Comparison of ENCODE assay signal across 9 cellular contexts in genomic region chr12:24902521-24903304, GRCh38. TPM values are rescaled to one million over a fixed set of nuclear protein-coding genes. Genes with fewer than 3 reads are reported as not detected.
DNase-seq lines count a peak whose midpoint lies in the region; ATAC-seq and TF ChIP-seq lines count a peak whose summit lies in the region.
"Had no signal": no experiment of that assay in that cellular context is flagged by ENCODE, and none has a peak within 500 bp of the region (broad histone marks: within the 10 kb centered on the region; RNA-seq: fewer than 3 reads in every experiment).

No MANE protein-coding gene starts in this region.

- H3K4me1 Mint-ChIP-seq in neural progenitor cell, result peaks cover 22% of the 10 kb centered on the region

- H3K9ac ChIP-seq in neural progenitor cell, result no peak overlapping the region
- H3K9ac ChIP-seq: KMS-11 had no signal

- peaks cover 51% of the 10 kb centered on the region for H3F3A ChIP-seq in neural progenitor cell (ENCODE audit: low read depth)

- H3K4me3 Mint-ChIP-seq in neural progenitor cell, result peak overlapping the region; percentile 93

- H3K27me3 Mint-ChIP-seq in neural progenitor cell (ENCODE audit: insufficient read depth, low read depth), result peaks cover 4% of the 10 kb centered on the region

- no peak for TF ChIP-seq EP300 in gastroesophageal sphincter (IDR thresholded peaks at IDR 0.05)

- H2AFZ ChIP-seq in neural progenitor cell (replicated peaks), result no peak overlapping the region

- H3K4me1 ChIP-seq in gastroesophageal sphincter (peaks cover 0 to 20% (median 0%) of the 10 kb centered on the region in 3 donors), neural progenitor cell (peaks cover 36% of the 10 kb centered on the region)

- peaks cover 36% of the 10 kb centered on the region for H3K27me3 ChIP-seq in gastroesophageal sphincter
- peaks cover 16% of the 10 kb centered on the region for H3K27me3 ChIP-seq in neural progenitor cell

- no peak overlapping the region for H3K27ac Mint-ChIP-seq in neural progenitor cell

- 4 to 13% methylated on average over 4 to 6 of the region's 72 CpGs for WGBS in gastroesophageal sphincter (ENCODE audit: low coverage in 1 of 2), 2 donors

- ATAC-seq in gastroesophageal sphincter (peak; percentile 30), GM19455 (IDR thresholded peaks at IDR 0.05; ENCODE audit: unreplicated experiment) (no peak)

- H3K9me3 ChIP-seq in gastroesophageal sphincter (no peaks in the 10 kb centered on the region), neural progenitor cell (ENCODE audit: low read depth) (no peaks in the 10 kb centered on the region)

- peaks cover 96% of the 10 kb centered on the region for H4K20me1 ChIP-seq in neural progenitor cell (ENCODE audit: low read depth)

- peak overlapping the region; percentile 55 for H3K4me3 ChIP-seq in HFF-Myc (replicated peaks; ENCODE audit: low read depth, low read length)
- peak overlapping the region; percentile 38 to 62 for H3K4me3 ChIP-seq in gastroesophageal sphincter
- H3K4me3 ChIP-seq in neural progenitor cell, result peak overlapping the region; percentile 62

- DNase-seq in EL, result peak; percentile 79
- no peak for DNase-seq in HFF-Myc (ENCODE audit: extremely low read depth, low read depth)
- DNase-seq in activated T-cell treated with anti-CD3 and anti-CD28 coated beads, Interleukin-2, amount 50 U/mL, for 48 hours, result peak; percentile 56 to 59
- DNase-seq in neural progenitor cell (ENCODE audit: low spot score), result peak; percentile 78
- no peak for DNase-seq in NCI-H1694 (lab: John Stamatoyannopoulos, UW)
- DNase-seq in amniotic stem cell (lab: John Stamatoyannopoulos, UW), result no peak

- no peaks in the 10 kb centered on the region for H3K9me3 Mint-ChIP-seq in neural progenitor cell

- TF ChIP-seq CTCF in HFF-Myc (IDR thresholded peaks at IDR 0.05; ENCODE audit: low read depth, low read length, missing control alignments) (no peak), gastroesophageal sphincter (IDR thresholded peaks at IDR 0.05) (no peak), neural progenitor cell (IDR thresholded peaks at IDR 0.05) (no peak)

- H3K79me2 ChIP-seq in neural progenitor cell (ENCODE audit: low read depth), result peaks cover 89% of the 10 kb centered on the region

- H3K27ac ChIP-seq in gastroesophageal sphincter, result peak overlapping the region in 3 of 4 donors; percentile 64 to 73 (median 68)
- no peak overlapping the region for H3K27ac ChIP-seq in neural progenitor cell
- H3K27ac ChIP-seq: KMS-11 had no signal

- peaks cover 12% of the 10 kb centered on the region for H3K36me3 Mint-ChIP-seq in neural progenitor cell

- peak overlapping the region; percentile 94 for H3K4me2 ChIP-seq in neural progenitor cell
- H3K4me2 ChIP-seq: KMS-11 had no signal

- no peak for TF ChIP-seq POLR2A in gastroesophageal sphincter (IDR thresholded peaks at IDR 0.05)

- H3K36me3 ChIP-seq in gastroesophageal sphincter, result no peaks in the 10 kb centered on the region
- H3K36me3 ChIP-seq in neural progenitor cell, result peaks cover 4% of the 10 kb centered on the region

RNA-seq across cellular contexts. Expression of gene BCAT1, which starts 46.2 kb away (rescaled TPM):
- 10 to 100 TPM; 11.4 to 39.3 (median 18.0) TPM for total RNA-seq in gastroesophageal sphincter
- total RNA-seq in neural progenitor cell (ENCODE audit: low replicate concordance), result 246 and 287 TPM in 2 replicates

Comparison
In these comparisons a context has a peak if more than half of its experiments do, and no peak if none do; other contexts are left out.
1. DNase-seq: peak in EL (single experiment), activated T-cell treated with anti-CD3 and anti-CD28 coated beads, Interleukin-2, amount 50 U/mL, for 48 hours (2 of 2) and neural progenitor cell (single experiment); none in HFF-Myc (single experiment), NCI-H1694 (single experiment) and amniotic stem cell (single experiment).
2. Peak in every context shown above with its lines, with median percentiles within 50 percentile points of each other: H3K4me3 ChIP-seq.